1 cellular context compared by ENCODE assay signal in the genomic region with DNA sequence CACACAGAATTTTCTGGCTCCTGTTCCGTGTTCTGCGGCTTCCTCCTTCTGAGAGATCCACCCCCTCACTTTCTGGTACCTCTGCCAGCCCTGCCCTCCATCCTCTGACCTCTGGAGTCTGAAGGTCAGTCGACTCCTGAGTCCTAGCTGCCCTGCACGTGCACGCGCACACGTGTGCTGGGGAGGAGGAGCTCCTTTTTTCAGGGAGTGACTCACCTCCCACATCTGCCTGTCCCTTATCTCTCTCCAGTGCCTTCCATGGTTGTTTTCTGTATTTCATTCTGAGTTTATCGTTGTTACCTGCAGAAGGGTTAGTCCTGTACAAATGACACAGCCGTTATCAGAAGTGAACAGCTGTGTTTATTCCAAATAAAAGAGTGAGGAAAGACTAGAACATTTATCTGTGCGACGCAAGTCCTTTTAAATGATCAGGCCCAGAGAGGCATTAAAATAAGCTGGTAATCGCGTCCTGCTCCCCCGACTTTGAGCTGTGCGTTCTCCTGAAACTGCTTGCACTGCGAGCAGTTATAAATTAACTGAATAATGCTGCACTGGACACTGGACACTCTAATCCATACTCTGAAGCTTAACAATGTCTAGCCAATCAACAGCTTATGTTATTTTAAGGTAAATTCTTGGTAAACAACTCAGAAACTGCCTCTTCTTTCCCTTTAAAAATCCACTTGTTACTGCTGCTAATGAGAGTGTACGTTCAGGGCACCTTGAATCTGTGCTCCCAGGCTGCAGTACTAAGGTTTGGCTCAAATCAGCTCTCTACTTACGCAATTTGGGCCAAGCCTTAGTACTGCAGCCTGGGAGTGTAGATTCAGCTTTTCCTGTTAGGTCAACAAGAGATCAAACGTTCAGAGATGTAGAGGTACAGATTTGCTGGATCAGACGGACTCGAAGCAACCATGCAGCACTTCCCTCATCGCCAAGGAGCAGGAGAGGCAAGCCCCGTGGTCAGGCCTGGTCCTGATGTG.
TF ChIP-seq lines count a peak whose summit lies in the region.

No MANE protein-coding gene starts in this region.

TF ChIP-seq in K562, 482 proteins besides CTCF, POLR2A, EP300 and RAD21 (continued from another document and continues in another):
- TF ChIP-seq EWSR1 (IDR thresholded peaks at IDR 0.05; ENCODE audit: borderline replicate concordance, low read depth, partially characterized antibody) (no peak), ZNF589 (CRISPR knock-in tag; IDR thresholded peaks at IDR 0.05; ENCODE audit: low read depth) (0 out of 2 replicates have a peak, but pooled peaks have one; percentile 34), FOXK2 (conservative IDR thresholded peaks at IDR 0.05 in 1 of 2, IDR thresholded peaks at IDR 0.05 in 1 of 2; ENCODE audit: low read depth in 2 of 2) (peak in 1 of 2 experiments; percentile 53; a peak in 2 of 4 replicates), CBFA2T2 (conservative IDR thresholded peaks at IDR 0.05) (peak; percentile 96), BDP1 (IDR thresholded peaks at IDR 0.05; ENCODE audit: insufficient read depth, insufficient read length) (no peak), ATF7 (IDR thresholded peaks at IDR 0.05) (peak; percentile 36; the same call in 1 of the 2 replicates), SNRNP70 (optimal IDR thresholded peaks at IDR 0.05; ENCODE audit: low read depth, low read length) (no peak), ADNP (tag; IDR thresholded peaks at IDR 0.05) (no peak), SAP30 (IDR thresholded peaks at IDR 0.05; ENCODE audit: borderline replicate concordance, insufficient read depth, low read depth, low read length, poor library complexity, severe bottlenecking) (no peak), NONO (IDR thresholded peaks at IDR 0.05; ENCODE audit: low read depth in 2 of 2, low read length in 1 of 2) (no peak), HDAC6 (IDR thresholded peaks at IDR 0.05; ENCODE audit: low read depth, low read length) (no peak), NCOA4 (IDR thresholded peaks at IDR 0.05; ENCODE audit: partially characterized antibody) (no peak), KLF1 (tag; IDR thresholded peaks at IDR 0.05) (no peak), MTA2 (IDR thresholded peaks at IDR 0.05; ENCODE audit: low read depth) (peak; percentile 85), USF1 (CRISPR knock-in tag; IDR thresholded peaks at IDR 0.05) (0 out of 2 replicates have a peak, but pooled peaks have one; percentile 37), FOSL1 (tag; conservative IDR thresholded peaks at IDR 0.05) (peak; percentile 92), SUPT5H (IDR thresholded peaks at IDR 0.05) (no peak), ZNF384 (IDR thresholded peaks at IDR 0.05; ENCODE audit: low read depth, low read length) (no peak), ESRRA (IDR thresholded peaks at IDR 0.05; ENCODE audit: borderline replicate concordance, low read depth) (peak; percentile 97), MAZ (CRISPR knock-in tag; conservative IDR thresholded peaks at IDR 0.05 in 1 of 2, IDR thresholded peaks at IDR 0.05 in 1 of 2) (no peak), PHF20 (IDR thresholded peaks at IDR 0.05; ENCODE audit: partially characterized antibody) (no peak), BCOR (IDR thresholded peaks at IDR 0.05) (0 out of 2 replicates have a peak, but pooled peaks have one; percentile 20), DACH1 (IDR thresholded peaks at IDR 0.05; ENCODE audit: partially characterized antibody) (peak; percentile 40), IFI16 (CRISPR knock-in tag; IDR thresholded peaks at IDR 0.05) (no peak), L3MBTL2 (IDR thresholded peaks at IDR 0.05) (peak; percentile 28; the same call in 1 of the 2 replicates), POU5F1 (IDR thresholded peaks at IDR 0.05; ENCODE audit: borderline replicate concordance, low read depth, low read length, partially characterized antibody) (no peak), POLR2AphosphoS5 (IDR thresholded peaks at IDR 0.05; ENCODE audit: control insufficient read depth, insufficient read depth, low read depth, low read length) (peak; percentile 77), SLC30A9 (CRISPR knock-in tag; IDR thresholded peaks at IDR 0.05) (no peak), SMAD4 (CRISPR knock-in tag; conservative IDR thresholded peaks at IDR 0.05) (peak; percentile 62), KLF10 (CRISPR knock-in tag; IDR thresholded peaks at IDR 0.05) (no peak), RAD51 (IDR thresholded peaks at IDR 0.05; ENCODE audit: borderline replicate concordance, low read depth) (0 out of 2 replicates have a peak, but pooled peaks have one; percentile 41), CEBPB (tag; IDR thresholded peaks at IDR 0.05) (peak; percentile 26; the same call in 1 of the 2 replicates), MAFF (IDR thresholded peaks at IDR 0.05; ENCODE audit: low read length) (no peak), ARID3A (IDR thresholded peaks at IDR 0.05; ENCODE audit: borderline replicate concordance, low read depth, low read length) (no peak), KDM1A (IDR thresholded peaks at IDR 0.05) (peak; percentile 52 to 56; a peak in 2 of 4 replicates), EZH2 (IDR thresholded peaks at IDR 0.05; ENCODE audit: borderline replicate concordance, low read depth, low read length) (no peak), SOX6 (IDR thresholded peaks at IDR 0.05) (peak; percentile 89), MTA1 (IDR thresholded peaks at IDR 0.05; ENCODE audit: borderline replicate concordance) (peak; percentile 44; the same call in 1 of the 2 replicates), KLF6 (CRISPR knock-in tag; IDR thresholded peaks at IDR 0.05; ENCODE audit: borderline replicate concordance) (no peak), TAF9B (IDR thresholded peaks at IDR 0.05; ENCODE audit: partially characterized antibody) (peak; percentile 43), ZNF253 (CRISPR knock-in tag; conservative IDR thresholded peaks at IDR 0.05) (no peak), STAT5A (IDR thresholded peaks at IDR 0.05; ENCODE audit: borderline replicate concordance, low read length) (peak; percentile 74), ZNF184 (CRISPR knock-in tag; IDR thresholded peaks at IDR 0.05) (no peak), ZKSCAN8 (CRISPR knock-in tag; IDR thresholded peaks at IDR 0.05) (no peak), FOXJ3 (CRISPR knock-in tag; IDR thresholded peaks at IDR 0.05) (no peak), ZNF830 (CRISPR knock-in tag; IDR thresholded peaks at IDR 0.05) (no peak), DMBX1 (CRISPR knock-in tag; IDR thresholded peaks at IDR 0.05; ENCODE audit: borderline replicate concordance) (peak; percentile 84; the same call in 1 of the 2 replicates), ZNF354B (CRISPR knock-in tag; IDR thresholded peaks at IDR 0.05) (no peak), ZC3H8 (IDR thresholded peaks at IDR 0.05) (no peak)
- TF ChIP-seq, protein P1, sequence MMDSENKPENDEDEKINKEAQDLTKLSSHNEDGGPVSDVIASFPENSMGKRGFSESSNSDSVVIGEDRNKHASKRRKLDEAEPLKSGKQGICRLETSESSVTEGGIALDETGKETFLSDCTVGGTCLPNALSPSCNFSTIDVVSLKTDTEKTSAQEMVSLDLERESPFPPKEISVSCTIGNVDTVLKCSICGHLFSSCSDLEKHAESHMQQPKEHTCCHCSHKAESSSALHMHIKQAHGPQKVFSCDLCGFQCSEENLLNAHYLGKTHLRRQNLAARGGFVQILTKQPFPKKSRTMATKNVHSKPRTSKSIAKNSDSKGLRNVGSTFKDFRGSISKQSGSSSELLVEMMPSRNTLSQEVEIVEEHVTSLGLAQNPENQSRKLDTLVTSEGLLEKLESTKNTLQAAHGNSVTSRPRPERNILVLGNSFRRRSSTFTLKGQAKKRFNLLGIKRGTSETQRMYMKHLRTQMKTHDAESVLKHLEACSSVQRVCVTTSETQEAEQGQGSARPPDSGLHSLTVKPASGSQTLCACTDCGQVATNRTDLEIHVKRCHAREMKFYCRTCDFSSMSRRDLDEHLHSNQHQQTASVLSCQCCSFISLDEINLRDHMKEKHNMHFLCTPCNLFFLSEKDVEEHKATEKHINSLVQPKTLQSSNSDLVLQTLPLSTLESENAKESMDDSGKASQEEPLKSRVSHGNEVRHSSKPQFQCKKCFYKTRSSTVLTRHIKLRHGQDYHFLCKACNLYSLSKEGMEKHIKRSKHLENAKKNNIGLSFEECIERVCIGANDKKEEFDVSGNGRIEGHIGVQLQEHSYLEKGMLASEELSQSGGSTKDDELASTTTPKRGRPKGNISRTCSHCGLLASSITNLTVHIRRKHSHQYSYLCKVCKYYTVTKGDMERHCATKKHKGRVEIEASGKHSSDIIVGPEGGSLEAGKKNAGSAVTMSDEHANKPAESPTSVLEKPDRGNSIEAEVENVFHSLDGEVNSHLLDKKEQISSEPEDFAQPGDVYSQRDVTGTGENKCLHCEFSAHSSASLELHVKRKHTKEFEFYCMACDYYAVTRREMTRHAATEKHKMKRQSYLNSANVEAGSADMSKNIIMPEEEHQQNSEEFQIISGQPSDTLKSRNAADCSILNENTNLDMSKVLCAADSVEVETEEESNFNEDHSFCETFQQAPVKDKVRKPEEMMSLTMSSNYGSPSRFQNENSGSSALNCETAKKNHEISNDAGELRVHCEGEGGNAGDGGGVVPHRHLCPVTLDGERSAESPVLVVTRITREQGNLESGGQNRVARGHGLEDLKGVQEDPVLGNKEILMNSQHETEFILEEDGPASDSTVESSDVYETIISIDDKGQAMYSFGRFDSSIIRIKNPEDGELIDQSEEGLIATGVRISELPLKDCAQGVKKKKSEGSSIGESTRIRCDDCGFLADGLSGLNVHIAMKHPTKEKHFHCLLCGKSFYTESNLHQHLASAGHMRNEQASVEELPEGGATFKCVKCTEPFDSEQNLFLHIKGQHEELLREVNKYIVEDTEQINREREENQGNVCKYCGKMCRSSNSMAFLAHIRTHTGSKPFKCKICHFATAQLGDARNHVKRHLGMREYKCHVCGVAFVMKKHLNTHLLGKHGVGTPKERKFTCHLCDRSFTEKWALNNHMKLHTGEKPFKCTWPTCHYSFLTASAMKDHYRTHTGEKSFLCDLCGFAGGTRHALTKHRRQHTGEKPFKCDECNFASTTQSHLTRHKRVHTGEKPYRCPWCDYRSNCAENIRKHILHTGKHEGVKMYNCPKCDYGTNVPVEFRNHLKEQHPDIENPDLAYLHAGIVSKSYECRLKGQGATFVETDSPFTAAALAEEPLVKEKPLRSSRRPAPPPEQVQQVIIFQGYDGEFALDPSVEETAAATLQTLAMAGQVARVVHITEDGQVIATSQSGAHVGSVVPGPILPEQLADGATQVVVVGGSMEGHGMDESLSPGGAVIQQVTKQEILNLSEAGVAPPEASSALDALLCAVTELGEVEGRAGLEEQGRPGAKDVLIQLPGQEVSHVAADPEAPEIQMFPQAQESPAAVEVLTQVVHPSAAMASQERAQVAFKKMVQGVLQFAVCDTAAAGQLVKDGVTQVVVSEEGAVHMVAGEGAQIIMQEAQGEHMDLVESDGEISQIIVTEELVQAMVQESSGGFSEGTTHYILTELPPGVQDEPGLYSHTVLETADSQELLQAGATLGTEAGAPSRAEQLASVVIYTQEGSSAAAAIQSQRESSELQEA (IDR thresholded peaks at IDR 0.05; ENCODE audit: low read depth): no peak
- TF ChIP-seq, protein P2, sequence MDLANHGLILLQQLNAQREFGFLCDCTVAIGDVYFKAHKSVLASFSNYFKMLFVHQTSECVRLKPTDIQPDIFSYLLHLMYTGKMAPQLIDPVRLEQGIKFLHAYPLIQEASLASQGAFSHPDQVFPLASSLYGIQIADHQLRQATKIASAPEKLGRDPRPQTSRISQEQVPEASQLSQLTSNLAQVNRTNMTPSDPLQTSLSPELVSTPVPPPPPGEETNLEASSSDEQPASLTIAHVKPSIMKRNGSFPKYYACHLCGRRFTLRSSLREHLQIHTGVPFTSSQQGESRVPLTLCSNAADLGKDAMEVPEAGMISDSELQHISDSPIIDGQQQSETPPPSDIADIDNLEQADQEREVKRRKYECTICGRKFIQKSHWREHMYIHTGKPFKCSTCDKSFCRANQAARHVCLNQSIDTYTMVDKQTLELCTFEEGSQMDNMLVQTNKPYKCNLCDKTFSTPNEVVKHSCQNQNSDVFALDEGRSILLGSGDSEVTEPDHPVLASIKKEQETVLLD (IDR thresholded peaks at IDR 0.05): no peak
- TF ChIP-seq, protein P3, sequence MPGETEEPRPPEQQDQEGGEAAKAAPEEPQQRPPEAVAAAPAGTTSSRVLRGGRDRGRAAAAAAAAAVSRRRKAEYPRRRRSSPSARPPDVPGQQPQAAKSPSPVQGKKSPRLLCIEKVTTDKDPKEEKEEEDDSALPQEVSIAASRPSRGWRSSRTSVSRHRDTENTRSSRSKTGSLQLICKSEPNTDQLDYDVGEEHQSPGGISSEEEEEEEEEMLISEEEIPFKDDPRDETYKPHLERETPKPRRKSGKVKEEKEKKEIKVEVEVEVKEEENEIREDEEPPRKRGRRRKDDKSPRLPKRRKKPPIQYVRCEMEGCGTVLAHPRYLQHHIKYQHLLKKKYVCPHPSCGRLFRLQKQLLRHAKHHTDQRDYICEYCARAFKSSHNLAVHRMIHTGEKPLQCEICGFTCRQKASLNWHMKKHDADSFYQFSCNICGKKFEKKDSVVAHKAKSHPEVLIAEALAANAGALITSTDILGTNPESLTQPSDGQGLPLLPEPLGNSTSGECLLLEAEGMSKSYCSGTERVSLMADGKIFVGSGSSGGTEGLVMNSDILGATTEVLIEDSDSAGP (CRISPR knock-in tag; IDR thresholded peaks at IDR 0.05): no peak
- TF ChIP-seq, protein P4, sequence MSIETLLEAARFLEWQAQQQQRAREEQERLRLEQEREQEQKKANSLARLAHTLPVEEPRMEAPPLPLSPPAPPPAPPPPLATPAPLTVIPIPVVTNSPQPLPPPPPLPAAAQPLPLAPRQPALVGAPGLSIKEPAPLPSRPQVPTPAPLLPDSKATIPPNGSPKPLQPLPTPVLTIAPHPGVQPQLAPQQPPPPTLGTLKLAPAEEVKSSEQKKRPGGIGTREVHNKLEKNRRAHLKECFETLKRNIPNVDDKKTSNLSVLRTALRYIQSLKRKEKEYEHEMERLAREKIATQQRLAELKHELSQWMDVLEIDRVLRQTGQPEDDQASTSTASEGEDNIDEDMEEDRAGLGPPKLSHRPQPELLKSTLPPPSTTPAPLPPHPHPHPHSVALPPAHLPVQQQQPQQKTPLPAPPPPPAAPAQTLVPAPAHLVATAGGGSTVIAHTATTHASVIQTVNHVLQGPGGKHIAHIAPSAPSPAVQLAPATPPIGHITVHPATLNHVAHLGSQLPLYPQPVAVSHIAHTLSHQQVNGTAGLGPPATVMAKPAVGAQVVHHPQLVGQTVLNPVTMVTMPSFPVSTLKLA (conservative IDR thresholded peaks at IDR 0.05): peak; percentile 73 to 79
